ENCODE assay signal across 19 cellular contexts in the genomic region with DNA sequence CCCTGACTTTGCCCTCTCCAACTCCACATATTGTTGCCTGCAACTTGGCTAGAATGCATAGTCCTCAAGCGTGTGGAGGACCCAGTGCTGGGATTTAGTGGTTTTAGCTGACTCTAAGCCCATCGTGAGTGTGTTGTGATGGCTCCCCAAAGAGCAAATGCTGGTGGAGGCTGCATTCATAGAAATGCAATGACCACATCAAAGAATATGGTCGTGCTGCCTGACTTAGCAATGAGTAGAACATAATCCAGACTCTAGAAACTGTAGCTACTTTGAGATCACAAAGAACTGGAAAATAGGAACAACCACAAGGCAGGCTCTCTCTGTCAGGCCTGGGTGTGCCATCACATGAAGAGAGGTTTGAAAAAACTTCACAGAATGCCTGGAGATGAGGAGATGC.
"Had no signal": no experiment of that assay in that cellular context is flagged by ENCODE, and none has a peak within 500 bp of the region (broad histone marks: within the 10 kb centered on the region; RNA-seq: fewer than 3 reads in every experiment).

No MANE protein-coding gene starts in this region.

- H3K4me3 ChIP-seq: cardiac muscle cell, uterus had no signal

- ATAC-seq: activated T-cell treated with anti-CD3 and anti-CD28 coated beads, Interleukin-2, amount 50 U/mL, for 72 hours; effector memory CD8-positive, alpha-beta T cell; left lobe of liver had no signal

- H3K27ac Mint-ChIP-seq: activated T-cell treated with anti-CD3 and anti-CD28 coated beads, Interleukin-2, amount 50 U/mL, for 72 hours; effector memory CD8-positive, alpha-beta T cell; stimulated activated naive CD8-positive, alpha-beta T cell treated with anti-CD3 and anti-CD28 coated beads, Interleukin-15, Interleukin-2, amounts not matched to agents 100 ng/mL and 50 ng/mL, for 24 hours; T-helper 2 cell treated with Interferon-gamma antibody and Interleukin-4, amounts not matched to agents 5 μg/mL and 100 μg/mL, for 36 hours had no signal

- H3K36me3 ChIP-seq: adrenal gland, cardiac muscle cell, tibial nerve, uterus had no signal

- DNase-seq: activated CD4-positive, alpha-beta T cell treated with anti-CD3 and anti-CD28 coated beads, Interleukin-2, amount 50 U/mL, for 4 hours; activated effector memory CD4-positive, alpha-beta T cell treated with anti-CD3 and anti-CD28 coated beads, Interleukin-2, amount 50 U/mL, for 16 hours; activated naive CD4-positive, alpha-beta T cell treated with anti-CD3 and anti-CD28 coated beads, Interleukin-2, amount 50 U/mL, for 16 hours; activated T-cell treated with anti-CD3 and anti-CD28 coated beads, Interleukin-2, amount 50 U/mL, for 72 hours; adrenal gland; effector memory CD8-positive, alpha-beta T cell; hypothalamus; kidney; mammary epithelial cell; nucleus accumbens; posterior cingulate gyrus; retina; stimulated activated CD4-positive, alpha-beta T cell treated with anti-CD3 and anti-CD28 coated beads, Interleukin-2, amount 100 ng/mL, for 24 hours; uterus had no signal

- H3K4me1 ChIP-seq: uterus had no signal

- H3K9me3 Mint-ChIP-seq: activated T-cell treated with anti-CD3 and anti-CD28 coated beads, Interleukin-2, amount 50 U/mL, for 72 hours; effector memory CD8-positive, alpha-beta T cell; stimulated activated naive CD8-positive, alpha-beta T cell treated with anti-CD3 and anti-CD28 coated beads, Interleukin-15, Interleukin-2, amounts not matched to agents 100 ng/mL and 50 ng/mL, for 24 hours; T-helper 2 cell treated with Interferon-gamma antibody and Interleukin-4, amounts not matched to agents 5 μg/mL and 100 μg/mL, for 36 hours had no signal

- H3K27me3 ChIP-seq: adrenal gland, tibial nerve, uterus had no signal

- H3K4me3 Mint-ChIP-seq: activated T-cell treated with anti-CD3 and anti-CD28 coated beads, Interleukin-2, amount 50 U/mL, for 72 hours; effector memory CD8-positive, alpha-beta T cell; stimulated activated naive CD8-positive, alpha-beta T cell treated with anti-CD3 and anti-CD28 coated beads, Interleukin-15, Interleukin-2, amounts not matched to agents 100 ng/mL and 50 ng/mL, for 24 hours; T-helper 2 cell treated with Interferon-gamma antibody and Interleukin-4, amounts not matched to agents 5 μg/mL and 100 μg/mL, for 36 hours had no signal

- H3K27ac ChIP-seq: adrenal gland, cardiac muscle cell, uterus had no signal

- H3K9me3 ChIP-seq: adrenal gland, tibial nerve, uterus had no signal
